ENCODE assay signal across 8 cellular contexts in genomic region chrX:93673056-93673868, GRCh38. TPM values are rescaled to one million over a fixed set of nuclear protein-coding genes. Genes with fewer than 3 reads are reported as not detected.
DNase-seq lines count a peak whose midpoint lies in the region; ATAC-seq and TF ChIP-seq lines count a peak whose summit lies in the region.

TSS of gene NAP1L3 (minus strand) at chrX:93673578. CDS start at chrX:93673304, 274 bp downstream.

- CTCF ChIA-PET in CD8-positive, alpha-beta T cell (lab: Charles Lee): no interaction called here

- intact Hi-C loops in CD8-positive, alpha-beta T cell (cut with DNase I, micrococcal nuclease): no loop called here

- H3K36me3 ChIP-seq in CD8-positive, alpha-beta T cell (ENCODE audit: insufficient read depth, low read length): no peaks in the 10 kb centered on the region
- no peaks in the 10 kb centered on the region for H3K36me3 ChIP-seq in muscle layer of colon (ENCODE audit: insufficient read depth, low read length)

- H3K27me3 ChIP-seq in CD8-positive, alpha-beta T cell (ENCODE audit: insufficient read depth, low read length): no peaks in the 10 kb centered on the region
- H3K27me3 ChIP-seq in muscle layer of colon (ENCODE audit: control insufficient read depth in 1 of 2, insufficient read depth in 2 of 2, low read length in 2 of 2): peaks cover 8 to 9% of the 10 kb centered on the region in 2 donors

- no peaks in the 10 kb centered on the region for H3K9me3 ChIP-seq in CD8-positive, alpha-beta T cell (ENCODE audit: low read length)
- no peaks in the 10 kb centered on the region for H3K9me3 ChIP-seq in muscle layer of colon (ENCODE audit: low read length)

- POLR2A ChIA-PET in CD8-positive, alpha-beta T cell (lab: Charles Lee): interaction anchor here (0.7 kb wide), 1 partner anchor 12 kb away, joined by 3 read pairs; no protein-coding TSS in a partner anchor

- H3K27ac ChIP-seq in CD8-positive, alpha-beta T cell (ENCODE audit: low read depth, low read length): peak within 1 kb of the TSS; percentile 80
- peak within 1 kb of the TSS; percentile 35 for H3K27ac ChIP-seq in muscle layer of colon (ENCODE audit: low read depth, low read length)

- peak within 1 kb of the TSS; percentile 94 for H3K4me3 Mint-ChIP-seq in CD8-positive, alpha-beta T cell

- H3K36me3 Mint-ChIP-seq in CD8-positive, alpha-beta T cell: peaks cover 2% of the 10 kb centered on the region

- peak within 1 kb of the TSS; percentile 96 for H3K27ac Mint-ChIP-seq in CD8-positive, alpha-beta T cell

- TF ChIP-seq CTCF in CD8-positive, alpha-beta T cell (IDR thresholded peaks at IDR 0.05): no peak
- TF ChIP-seq CTCF in fibroblast of mammary gland (conservative IDR thresholded peaks at IDR 0.05; ENCODE audit: control insufficient read depth, insufficient read depth, low read depth, low read length): no peak

- H3K9me3 Mint-ChIP-seq in CD8-positive, alpha-beta T cell: no peaks in the 10 kb centered on the region

- H3K4me1 ChIP-seq in CD8-positive, alpha-beta T cell (ENCODE audit: insufficient read depth, low read length): peaks cover 7% of the 10 kb centered on the region
- peaks cover 11% of the 10 kb centered on the region for H3K4me1 ChIP-seq in muscle layer of colon (ENCODE audit: insufficient read depth, low read length)

- H3K4me1 Mint-ChIP-seq in CD8-positive, alpha-beta T cell (ENCODE audit: low read depth): peaks cover 16% of the 10 kb centered on the region

- DNase-seq in CD8-positive, alpha-beta T cell: peak; percentile 9 to 70 (median 47)
- DNase-seq in NCI-H82 (lab: John Stamatoyannopoulos, UW) (peak; percentile 85), fibroblast of mammary gland (ENCODE audit: low read depth) (peak; percentile 72)
- peak; percentile 6 to 45 for DNase-seq in activated T-helper 1 cell treated with anti-CD3 and anti-CD28 coated beads, Interleukin-2, amount 50 U/mL, for 16 hours (ENCODE audit: low read depth in 1 of 2, low spot score in 1 of 2)
- DNase-seq in stimulated activated CD8-positive, alpha-beta memory T cell treated with anti-CD3 and anti-CD28 coated beads, Interleukin-4, amount 100 ng/mL, for 48 hours: peak; percentile 61

- no peak within 1 kb of the TSS for H3K9ac ChIP-seq in muscle layer of colon (ENCODE audit: low read length)

- peak within 1 kb of the TSS; percentile 78 for H3K4me3 ChIP-seq in CD8-positive, alpha-beta T cell (ENCODE audit: low read depth, low read length)
- H3K4me3 ChIP-seq in fibroblast of mammary gland (ENCODE audit: control insufficient read depth, low read depth, low read length): peak within 1 kb of the TSS; percentile 63
- H3K4me3 ChIP-seq in muscle layer of colon (ENCODE audit: low read depth in 1 of 2, low read length in 2 of 2): peak within 1 kb of the TSS; percentile 61 to 67

- ATAC-seq in CD8-positive, alpha-beta T cell: peak; percentile 74
- ATAC-seq in HG02610 (IDR thresholded peaks at IDR 0.05; ENCODE audit: unreplicated experiment) (peak; percentile 87), GM21576 (IDR thresholded peaks at IDR 0.05; ENCODE audit: unreplicated experiment) (no peak)

- H3K27me3 Mint-ChIP-seq in CD8-positive, alpha-beta T cell (ENCODE audit: low read depth): no peaks in the 10 kb centered on the region

RNA-seq across cellular contexts. Expression of gene NAP1L3, which starts in this region (rescaled TPM):
- total RNA-seq in CD8-positive, alpha-beta T cell: 1 to 10 TPM; 4.7 to 5.2 TPM

Comparison
In these comparisons a context has a peak if more than half of its experiments do, and no peak if none do; other contexts are left out.
1. DNase-seq: peak in every context shown above with its lines; median percentile 85 in NCI-H82; 72 in fibroblast of mammary gland; 61 in stimulated activated CD8-positive, alpha-beta memory T cell treated with anti-CD3 and anti-CD28 coated beads, Interleukin-4, amount 100 ng/mL, for 48 hours; 47 in CD8-positive, alpha-beta T cell; 26 in activated T-helper 1 cell treated with anti-CD3 and anti-CD28 coated beads, Interleukin-2, amount 50 U/mL, for 16 hours.